Comparison of ENCODE assay signal across 12 cellular contexts in genomic region chr10:23345861-23346260, GRCh38. TPM values are rescaled to one million over a fixed set of nuclear protein-coding genes. Genes with fewer than 3 reads are reported as not detected.
A peak's percentile ranks its signal among the peaks of the same experiment; 100 is the strongest.
DNase-seq lines count a peak whose midpoint lies in the region; TF ChIP-seq lines count a peak whose summit lies in the region.
"Had no signal": no experiment of that assay in that cellular context is flagged by ENCODE, and none has a peak within 500 bp of the region (broad histone marks: within the 10 kb centered on the region; RNA-seq: fewer than 3 reads in every experiment).

No MANE protein-coding gene starts in this region.

- peaks cover 42% of the 10 kb centered on the region for H3K27me3 Mint-ChIP-seq in mesothelial cell of epicardium (ENCODE audit: low read depth)

- H3K27me3 ChIP-seq in dorsolateral prefrontal cortex = no peaks in the 10 kb centered on the region

- H3K4me1 Mint-ChIP-seq in mesothelial cell of epicardium = peaks cover 18% of the 10 kb centered on the region

- no peaks in the 10 kb centered on the region for H3K9me3 Mint-ChIP-seq in mesothelial cell of epicardium

- DNase-seq in NCI-H2107 treated with DMSO at 0.1 percent for 48 hours (lab: John Stamatoyannopoulos, UW; ENCODE audit: unreplicated experiment) (peak; percentile 6), NCI-H2107 (lab: John Stamatoyannopoulos, UW) (no peak), NCI-H226 (peak; percentile 87), dorsolateral prefrontal cortex (no peak), renal cortical epithelial cell (ENCODE audit: low read depth) (peak; percentile 83), GDM1 (lab: John Stamatoyannopoulos, UW) (no peak), mesothelial cell of epicardium (ENCODE audit: low spot score in 2 of 2, unreplicated experiment in 2 of 2) (no peak), mucosa of gallbladder (ENCODE audit: low spot score) (no peak)
- DNase-seq: NCI-H146; stimulated activated naive CD8-positive, alpha-beta T cell treated with anti-CD3 and anti-CD28 coated beads, Interleukin-15, amount 100 ng/mL, for 72 hours had no signal

- no peak overlapping the region for H3K4me3 Mint-ChIP-seq in mesothelial cell of epicardium

- TF ChIP-seq CTCF in dorsolateral prefrontal cortex (IDR thresholded peaks at IDR 0.05 in 54 of 56, conservative IDR thresholded peaks at IDR 0.05 in 2 of 56; ENCODE audit: low read depth in 1 of 56, partially characterized antibody in 56 of 56) (no peak), mesothelial cell of epicardium (IDR thresholded peaks at IDR 0.05; ENCODE audit: unreplicated experiment) (no peak)

- H3K4me3 ChIP-seq in dorsolateral prefrontal cortex = peak overlapping the region in 22 of 59 donors; percentile 1 to 90 (median 78)
- H3K4me3 ChIP-seq: skin epidermis had no signal

- no peak overlapping the region for H3K27ac Mint-ChIP-seq in mesothelial cell of epicardium
- H3K27ac Mint-ChIP-seq: B cell had no signal

- intact Hi-C loops in dorsolateral prefrontal cortex (cut with DNase I) = loop anchor here in 1 of 2 donors (2.0 kb wide), 1 partner anchor 93 kb away; the partner anchor contains the start of gene OTUD1

- no peaks in the 10 kb centered on the region for H3K36me3 Mint-ChIP-seq in mesothelial cell of epicardium

- H3K27ac ChIP-seq in dorsolateral prefrontal cortex = peak overlapping the region in 48 of 59 donors; percentile 1 to 92 (median 63)

RNA-seq across cellular contexts. Expression of gene C10orf67, which starts 1.3 kb away (rescaled TPM):
- total RNA-seq in dorsolateral prefrontal cortex (1 to 10 TPM in 76 of 120 experiments, under 1 TPM in 43, not detected in 1; 0.26 to 2.7 (median 1.2) TPM), renal cortical epithelial cell (0.35 and 0.55 TPM in 2 replicates), mesothelial cell of epicardium (0.11 to 0.22 TPM in 2 of 3 replicates, not detected in the other), mucosa of gallbladder (0.14 TPM)
- total RNA-seq: B cell had no signal

Comparison
In these comparisons a context has a peak if more than half of its experiments do, and no peak if none do; other contexts are left out.
1. DNase-seq: peak in NCI-H2107 treated with DMSO at 0.1 percent for 48 hours (single experiment), NCI-H226 (single experiment) and renal cortical epithelial cell (single experiment); none in NCI-H2107 (single experiment), dorsolateral prefrontal cortex (0 of 10), GDM1 (single experiment), mesothelial cell of epicardium (0 of 2) and mucosa of gallbladder (single experiment).